Comparison of ENCODE assay signal across 12 cellular contexts in the genomic region with DNA sequence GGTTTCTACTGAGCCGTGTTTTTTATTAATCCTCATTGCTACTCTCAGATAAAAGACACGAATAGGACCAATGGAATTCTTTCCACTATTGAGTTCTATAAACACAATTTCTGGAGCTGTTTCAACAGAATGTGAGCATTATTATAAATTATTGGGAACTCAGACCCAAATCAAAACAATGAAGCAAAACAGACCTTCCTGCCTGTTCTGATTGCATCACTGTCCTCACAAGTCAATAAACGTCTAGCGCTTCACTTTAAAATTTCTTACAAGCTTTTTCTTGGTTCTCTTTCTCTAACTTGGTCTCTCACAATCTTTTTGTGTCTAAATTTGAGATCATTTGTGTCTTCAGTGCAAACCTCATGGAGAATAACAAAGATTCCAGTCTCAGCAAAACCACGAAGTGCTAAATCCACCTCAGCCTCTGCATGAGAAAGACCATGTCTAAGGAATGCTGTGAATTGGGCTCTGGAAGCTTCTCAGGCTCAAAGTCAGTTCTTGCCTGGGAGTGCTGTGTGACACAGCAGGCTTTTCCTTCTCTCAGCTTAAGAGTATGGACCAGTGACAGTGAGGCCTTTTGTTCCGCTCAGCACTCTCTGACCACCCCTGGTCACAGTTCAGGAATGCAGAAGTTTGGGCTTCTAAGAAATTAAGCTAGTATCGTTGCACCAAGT. TPM values are rescaled to one million over a fixed set of nuclear protein-coding genes. Genes with fewer than 3 reads are reported as not detected.
A peak's percentile ranks its signal among the peaks of the same experiment; 100 is the strongest.
DNase-seq lines count a peak whose midpoint lies in the region; ATAC-seq and TF ChIP-seq lines count a peak whose summit lies in the region.
"Had no signal": no experiment of that assay in that cellular context is flagged by ENCODE, and none has a peak within 500 bp of the region (broad histone marks: within the 10 kb centered on the region; RNA-seq: fewer than 3 reads in every experiment).

No MANE protein-coding gene starts in this region.

- no peaks in the 10 kb centered on the region; the same call in none of the 2 replicates for H3K27me3 Mint-ChIP-seq in HFFc6 (ENCODE audit: insufficient read depth)
- H3K27me3 Mint-ChIP-seq: activated naive CD8-positive, alpha-beta T cell treated with anti-CD3 and anti-CD28 coated beads, Interleukin-2, amount 50 U/mL, for 24 hours had no signal

- no peaks in the 10 kb centered on the region for H3K27me3 ChIP-seq in left lung
- H3K27me3 ChIP-seq: heart right ventricle had no signal

- peak overlapping the region; percentile 26; the same call in 1 of the 2 replicates for H3K27ac Mint-ChIP-seq in HFFc6
- H3K27ac Mint-ChIP-seq: activated naive CD8-positive, alpha-beta T cell treated with anti-CD3 and anti-CD28 coated beads, Interleukin-2, amount 50 U/mL, for 24 hours had no signal

- intact Hi-C loops in left lung (cut with DNase I) = no loop called here

- H3K36me3 ChIP-seq in left lung = no peaks in the 10 kb centered on the region
- H3K36me3 ChIP-seq: heart right ventricle had no signal

- H3K4me1 Mint-ChIP-seq in HFFc6 (ENCODE audit: low read depth) = no peaks in the 10 kb centered on the region; the same call in 1 of the 2 replicates
- H3K4me1 Mint-ChIP-seq: activated naive CD8-positive, alpha-beta T cell treated with anti-CD3 and anti-CD28 coated beads, Interleukin-2, amount 50 U/mL, for 24 hours had no signal

- peaks cover 0 to 3% of the 10 kb centered on the region in 2 donors for H3K9me3 ChIP-seq in left lung

- peaks cover 0 to 3% of the 10 kb centered on the region in 2 donors for H3K4me1 ChIP-seq in left lung
- H3K4me1 ChIP-seq: parathyroid adenoma had no signal

- DNase-seq in HFFc6 = peak; percentile 4
- peak; percentile 89 for DNase-seq in choroid plexus epithelial cell (ENCODE audit: low read depth)
- no peak for DNase-seq in left lung
- DNase-seq in stromal cell of bone marrow (ENCODE audit: low read depth) = peak; percentile 40
- no peak for DNase-seq in SW 1271 (lab: John Stamatoyannopoulos, UW)
- no peak for DNase-seq in NCI-H146 (lab: John Stamatoyannopoulos, UW)
- no peak for DNase-seq in 8988T
- DNase-seq: activated CD4-positive, alpha-beta T cell treated with anti-CD3 and anti-CD28 coated beads, Interleukin-2, amount 50 U/mL, for 1 hour; activated naive CD8-positive, alpha-beta T cell treated with anti-CD3 and anti-CD28 coated beads, Interleukin-2, amount 50 U/mL, for 24 hours; heart right ventricle had no signal

- peaks cover 10% of the 10 kb centered on the region for H3K9me3 Mint-ChIP-seq in HFFc6

- ATAC-seq in left lung = peak; percentile 57
- ATAC-seq in GM21737 (IDR thresholded peaks at IDR 0.05; ENCODE audit: unreplicated experiment) = no peak
- ATAC-seq: activated naive CD8-positive, alpha-beta T cell treated with anti-CD3 and anti-CD28 coated beads, Interleukin-2, amount 50 U/mL, for 24 hours had no signal

- H3K27ac ChIP-seq in left lung = peak overlapping the region; percentile 34 to 80
- H3K27ac ChIP-seq: parathyroid adenoma had no signal

- H3K36me3 Mint-ChIP-seq in HFFc6 (ENCODE audit: low read depth) = no peaks in the 10 kb centered on the region

- H3K4me3 Mint-ChIP-seq in HFFc6 = no peak overlapping the region; the same call in 1 of the 2 replicates
- H3K4me3 Mint-ChIP-seq: activated naive CD8-positive, alpha-beta T cell treated with anti-CD3 and anti-CD28 coated beads, Interleukin-2, amount 50 U/mL, for 24 hours had no signal

- TF ChIP-seq CTCF in HFFc6 (IDR thresholded peaks at IDR 0.05) = no peak
- TF ChIP-seq CTCF in choroid plexus epithelial cell (conservative IDR thresholded peaks at IDR 0.05; ENCODE audit: low read depth, low read length) = no peak
- no peak for TF ChIP-seq CTCF in left lung (IDR thresholded peaks at IDR 0.05)

- H3K4me3 ChIP-seq in choroid plexus epithelial cell (ENCODE audit: low read depth, low read length) (no peak overlapping the region), left lung (no peak overlapping the region)
- H3K4me3 ChIP-seq: heart right ventricle had no signal

RNA-seq across cellular contexts. Expression of a gene that starts 22.8 kb away (rescaled TPM):
- total RNA-seq in HFFc6 (2021; fragmentation: NEBNext Ultra II Directional; extraction: Animal tissue kit (Norgen Biotek cat#: 25700)) = under 1 TPM in 5 of 6 experiments, not detected in 1; 0.05 to 0.97 (median 0.39) TPM
- 10 to 100 TPM; 16.6 to 18.9 TPM for total RNA-seq in left lung

Comparison
In these comparisons a context has a peak if more than half of its experiments do, and no peak if none do; other contexts are left out.
1. DNase-seq: peak in HFFc6 (single experiment), choroid plexus epithelial cell (single experiment) and stromal cell of bone marrow (single experiment); none in left lung (0 of 2), SW 1271 (0 of 2), NCI-H146 (single experiment) and 8988T (single experiment).
2. RNA of a gene that starts 22.8 kb away (total RNA-seq): 16.6 to 18.9 TPM in left lung; 0.05 to 0.97 TPM in HFFc6; every median in the first group is over 4 times any median in the second.